11 cellular contexts compared by ENCODE assay signal in genomic region chr6:45163952-45164766, GRCh38.
DNase-seq lines count a peak whose midpoint lies in the region; ATAC-seq and TF ChIP-seq lines count a peak whose summit lies in the region.
"Had no signal": no experiment of that assay in that cellular context is flagged by ENCODE, and none has a peak within 500 bp of the region (broad histone marks: within the 10 kb centered on the region; RNA-seq: fewer than 3 reads in every experiment).

No MANE protein-coding gene starts in this region.

- no peaks in the 10 kb centered on the region for H3K27me3 ChIP-seq in heart right ventricle

- H3K4me3 ChIP-seq in heart right ventricle = no peak overlapping the region

- H3K36me3 Mint-ChIP-seq in Calu3 (ENCODE audit: insufficient read depth, unreplicated experiment) = no peaks in the 10 kb centered on the region
- H3K36me3 Mint-ChIP-seq: CD14-positive monocyte had no signal

- no peak for TF ChIP-seq CTCF in Calu3 (IDR thresholded peaks at IDR 0.05; ENCODE audit: unreplicated experiment)
- no peak for TF ChIP-seq CTCF in heart right ventricle (IDR thresholded peaks at IDR 0.05)

- no peaks in the 10 kb centered on the region for H3K4me1 ChIP-seq in heart right ventricle

- no peak overlapping the region for H3K27ac Mint-ChIP-seq in Calu3 (ENCODE audit: unreplicated experiment)
- H3K27ac Mint-ChIP-seq: CD14-positive monocyte had no signal

- no TSS peak for BruUV-seq in Calu3 (replicated peaks; lab: Mats Ljungman, UMichigan)

- no peaks in the 10 kb centered on the region for H3K36me3 ChIP-seq in heart right ventricle

- no peaks in the 10 kb centered on the region for H3K9me3 Mint-ChIP-seq in Calu3 (ENCODE audit: low read depth, unreplicated experiment)

- H3K27me3 Mint-ChIP-seq in Calu3 (ENCODE audit: unreplicated experiment) = no peaks in the 10 kb centered on the region

- CTCF ChIA-PET in Calu3 (lab: Charles Lee) = no interaction called here

- 94 to 97% methylated on average over 3 of the region's 3 CpGs for WGBS in heart right ventricle, 2 donors

- H3K4me3 Mint-ChIP-seq in Calu3 (ENCODE audit: low read depth, unreplicated experiment) = no peak overlapping the region
- H3K4me3 Mint-ChIP-seq: CD14-positive monocyte had no signal

- intact Hi-C loops in Calu3 (cut with micrococcal nuclease; ENCODE audit: unreplicated experiment) = no loop called here
- intact Hi-C loops in heart right ventricle (cut with DNase I) = no loop called here

- in situ Hi-C loops in G401 (cut with HindIII; ENCODE audit: low sequenced_read_pairs) = no loop called here

- H3K27ac ChIP-seq in heart right ventricle = no peak overlapping the region

- peak; percentile 4 for DNase-seq in Calu3
- peak; percentile 21 for DNase-seq in activated naive CD8-positive, alpha-beta T cell treated with anti-CD3 and anti-CD28 coated beads, Interleukin-2, amount 50 U/mL, for 16 hours (ENCODE audit: low read depth, low spot score)
- no peak for DNase-seq in heart right ventricle
- no peak for DNase-seq in NCI-H146 treated with DMSO at 0.1 percent for 48 hours (lab: John Stamatoyannopoulos, UW; ENCODE audit: unreplicated experiment)
- no peak for DNase-seq in G401 (ENCODE audit: low spot score)
- DNase-seq in GOT3 (lab: John Stamatoyannopoulos, UW) = no peak
- DNase-seq: effector CD8-positive, alpha-beta T cell; NCI-H510A treated with DMSO at 0.1 percent for 48 hours had no signal

- no peaks in the 10 kb centered on the region for H3K9me3 ChIP-seq in heart right ventricle

- H3K4me1 Mint-ChIP-seq in Calu3 (ENCODE audit: low read depth, unreplicated experiment) = no peaks in the 10 kb centered on the region
- H3K4me1 Mint-ChIP-seq: CD14-positive monocyte had no signal

- ATAC-seq in GM19397 (IDR thresholded peaks at IDR 0.05; ENCODE audit: unreplicated experiment) (peak; percentile 82), HG03354 (IDR thresholded peaks at IDR 0.05; ENCODE audit: poor library complexity, severe bottlenecking, unreplicated experiment) (peak; percentile 64), heart right ventricle (no peak)

Comparison
In these comparisons a context has a peak if more than half of its experiments do, and no peak if none do; other contexts are left out.
1. DNase-seq: peak in Calu3 (single experiment) and activated naive CD8-positive, alpha-beta T cell treated with anti-CD3 and anti-CD28 coated beads, Interleukin-2, amount 50 U/mL, for 16 hours (single experiment); none in heart right ventricle (0 of 2), NCI-H146 treated with DMSO at 0.1 percent for 48 hours (single experiment), G401 (single experiment) and GOT3 (single experiment).
2. ATAC-seq: peak in GM19397 (single experiment) and HG03354 (single experiment); none in heart right ventricle (0 of 8).